Comparison of ENCODE assay signal across 20 cellular contexts in genomic region chr3:28856796-28857195, GRCh38.
"Had no signal": no experiment of that assay in that cellular context is flagged by ENCODE, and none has a peak within 500 bp of the region (broad histone marks: within the 10 kb centered on the region; RNA-seq: fewer than 3 reads in every experiment).

No MANE protein-coding gene starts in this region.

- H3K9me3 ChIP-seq: SJSA1 had no signal

- ATAC-seq: activated CD4-positive, CD25-positive, alpha-beta regulatory T cell treated with anti-CD3 and anti-CD28 coated beads, Interleukin-2, amount 50 U/mL, for 24 hours; activated CD8-positive, alpha-beta T cell treated with anti-CD3 and anti-CD28 coated beads for 36 hours; activated T-cell treated with anti-CD3 and anti-CD28 coated beads, Interleukin-2, amount 50 U/mL, for 72 hours; K562; SK-N-SH treated with all-trans-retinoic acid at 6 μM for 48 hours had no signal

- DNase-seq: activated CD4-positive, alpha-beta T cell treated with anti-CD3 and anti-CD28 coated beads for 4 hours; activated CD8-positive, alpha-beta memory T cell treated with anti-CD3 and anti-CD28 coated beads, Interleukin-2, amount 50 U/mL, for 4 hours; activated CD8-positive, alpha-beta T cell treated with anti-CD3 and anti-CD28 coated beads for 36 hours; activated T-cell treated with anti-CD3 and anti-CD28 coated beads, Interleukin-2, amount 50 U/mL, for 72 hours; amygdala; Karpas-422; NCI-H1092; NCI-H1417; NCI-H1694; NCI-H2029; NCI-H510A treated with DMSO at 0.1 percent for 48 hours; NCI-H69; SHP77; SW 1271 had no signal

- H3K4me1 ChIP-seq: SJSA1 had no signal

- H3K36me3 ChIP-seq: SJSA1 had no signal

- H3K4me3 ChIP-seq: K562, SJSA1 had no signal

- H3K27me3 ChIP-seq: SJSA1 had no signal

- H3K27ac ChIP-seq: SJSA1 had no signal

- FAIRE-seq: astrocyte, K562, RCC 7860 had no signal
